Comparison of ENCODE assay signal across 8 cellular contexts in genomic region chr2:27356382-27357181, GRCh38. TPM values are rescaled to one million over a fixed set of nuclear protein-coding genes. Genes with fewer than 3 reads are reported as not detected.
DNase-seq lines count a peak whose midpoint lies in the region; ATAC-seq and TF ChIP-seq lines count a peak whose summit lies in the region.

GTF3C2 (minus strand) TSS chr2:27356764; CDS start chr2:27343554, 13,210 bp downstream.

- in situ Hi-C loops in Panc1 (cut with HindIII; ENCODE audit: low pct_unique_long_range_greater_than_20kb, low sequenced_read_pairs): no loop called here

- CTCF ChIA-PET in Panc1 (lab: Charles Lee): no interaction called here

- peak within 1 kb of the TSS; percentile 99 for H3K4me3 Mint-ChIP-seq in activated T-cell treated with anti-CD3 and anti-CD28 coated beads, Interleukin-2, amount 50 U/mL, for 4 hours

- peak; percentile 98 for DNase-seq in DMS53 (lab: John Stamatoyannopoulos, UW)
- DNase-seq in KG1 (lab: John Stamatoyannopoulos, UW): peak; percentile 99
- DNase-seq in Panc1 (ENCODE audit: low read depth, low spot score): peak; percentile 91
- peak; percentile 91 for DNase-seq in activated T-cell treated with anti-CD3 and anti-CD28 coated beads, Interleukin-2, amount 50 U/mL, for 4 hours
- peak; percentile 85 for DNase-seq in stimulated activated CD8-positive, alpha-beta memory T cell treated with anti-CD3 and anti-CD28 coated beads, Interleukin-7, amount 100 ng/mL, for 24 hours (ENCODE audit: low read depth)

- H3K27me3 ChIP-seq in Panc1 (ENCODE audit: control insufficient read depth, insufficient read depth, low read length) (no peaks in the 10 kb centered on the region), esophagus (ENCODE audit: control insufficient read depth in 1 of 2, insufficient read depth in 2 of 2, low read length in 2 of 2) (no peaks in the 10 kb centered on the region), muscle layer of colon (ENCODE audit: control insufficient read depth in 1 of 2, insufficient read depth in 2 of 2, low read length in 2 of 2) (no peaks in the 10 kb centered on the region)

- intact Hi-C loops in Panc1 (cut with micrococcal nuclease; ENCODE audit: unreplicated experiment): no loop called here

- WGBS in esophagus, 2 donors: 0 to 1% methylated on average over 67 of the region's 67 CpGs

- BruUV-seq in Panc1 (replicated peaks; lab: Mats Ljungman, UMichigan): TSS peak; percentile 70

- H3K36me3 ChIP-seq in Panc1 (ENCODE audit: control insufficient read depth, insufficient read depth, low read length) (no peaks in the 10 kb centered on the region; the same call in 1 of the 2 replicates), esophagus (ENCODE audit: control insufficient read depth in 2 of 2, insufficient read depth in 2 of 2, low read length in 1 of 2) (no peaks in the 10 kb centered on the region), muscle layer of colon (ENCODE audit: insufficient read depth, low read length) (no peaks in the 10 kb centered on the region)

- H3K9me3 ChIP-seq in Panc1 (ENCODE audit: control insufficient read depth, insufficient read depth, low read depth, low read length): no peaks in the 10 kb centered on the region
- H3K9me3 ChIP-seq in esophagus (ENCODE audit: control insufficient read depth in 2 of 2, insufficient read depth in 1 of 2, low read depth in 1 of 2, low read length in 1 of 2): no peaks in the 10 kb centered on the region
- H3K9me3 ChIP-seq in muscle layer of colon (ENCODE audit: low read length): no peaks in the 10 kb centered on the region

- H3K27ac ChIP-seq in Panc1 (ENCODE audit: low read length) (peak within 1 kb of the TSS; percentile 93), esophagus (ENCODE audit: low read depth in 2 of 2, low read length in 1 of 2) (peak within 1 kb of the TSS; percentile 86 to 99), muscle layer of colon (ENCODE audit: low read depth, low read length) (peak within 1 kb of the TSS; percentile 75)

- H3K9ac ChIP-seq in muscle layer of colon (ENCODE audit: low read length): peak within 1 kb of the TSS; percentile 83

- H3K4me1 ChIP-seq in Panc1 (ENCODE audit: control insufficient read depth, insufficient read depth, low read length): peaks cover 19% of the 10 kb centered on the region
- peaks cover 0 to 2% of the 10 kb centered on the region in 2 donors for H3K4me1 ChIP-seq in esophagus (ENCODE audit: control insufficient read depth in 2 of 2, insufficient read depth in 2 of 2, low read length in 1 of 2)
- H3K4me1 ChIP-seq in muscle layer of colon (ENCODE audit: insufficient read depth, low read length): peaks cover 28% of the 10 kb centered on the region

- ATAC-seq in GM21723 (IDR thresholded peaks at IDR 0.05; ENCODE audit: unreplicated experiment): peak; percentile 80
- ATAC-seq in Panc1: peak; percentile 95
- peak; percentile 83 to 84 for ATAC-seq in activated T-cell treated with anti-CD3 and anti-CD28 coated beads, Interleukin-2, amount 50 U/mL, for 4 hours

- POLR2A ChIA-PET in Panc1 (lab: Charles Lee): interaction anchor here (0.6 to 0.8 kb wide), 2 partner anchors 9 to 10 kb away, joined by 5 read pairs; no protein-coding TSS in a partner anchor

- H3K4me3 ChIP-seq in Panc1 (ENCODE audit: low read depth in 2 of 2, low read length in 2 of 2) (peak within 1 kb of the TSS; percentile 62 to 99), esophagus (ENCODE audit: low read depth in 1 of 2, low read length in 2 of 2) (peak within 1 kb of the TSS; percentile 67 to 97), muscle layer of colon (ENCODE audit: low read depth in 1 of 2, low read length in 2 of 2) (peak within 1 kb of the TSS; percentile 90 to 96)

- no peaks in the 10 kb centered on the region for H3K27me3 Mint-ChIP-seq in activated T-cell treated with anti-CD3 and anti-CD28 coated beads, Interleukin-2, amount 50 U/mL, for 4 hours (ENCODE audit: low read depth)

- H3K9me3 Mint-ChIP-seq in activated T-cell treated with anti-CD3 and anti-CD28 coated beads, Interleukin-2, amount 50 U/mL, for 4 hours: no peaks in the 10 kb centered on the region

- H3K4me1 Mint-ChIP-seq in activated T-cell treated with anti-CD3 and anti-CD28 coated beads, Interleukin-2, amount 50 U/mL, for 4 hours (ENCODE audit: low read depth): peaks cover 42% of the 10 kb centered on the region

- H3K36me3 Mint-ChIP-seq in activated T-cell treated with anti-CD3 and anti-CD28 coated beads, Interleukin-2, amount 50 U/mL, for 4 hours (ENCODE audit: insufficient read depth): peaks cover 9% of the 10 kb centered on the region

- TF ChIP-seq CTCF in Panc1 (IDR thresholded peaks at IDR 0.05): no peak

RNA-seq across cellular contexts. Expression of gene GTF3C2, which starts in this region (rescaled TPM):
- total RNA-seq in Panc1 (2021; ENCODE audit: unreplicated experiment): 77.7 TPM
- 47.3 TPM for polyA plus RNA-seq in Panc1 (2012; ENCODE audit: insufficient read length)
- total RNA-seq in activated T-cell treated with anti-CD3 and anti-CD28 coated beads, Interleukin-2, amount 50 U/mL, for 4 hours: 100 to 1,000 TPM; 102 to 110 (median 107) TPM
- polyA plus RNA-seq in esophagus: 10 to 100 TPM; 41.5 to 43.8 TPM

Comparison
In these comparisons a context has a peak if more than half of its experiments do, and no peak if none do; other contexts are left out.
1. Peak in every context shown above with its lines: DNase-seq, ATAC-seq, H3K4me3 ChIP-seq and H3K27ac ChIP-seq.